ENCODE assay signal across 9 cellular contexts in genomic region chr2:68831688-68832087, GRCh38. TPM values are rescaled to one million over a fixed set of nuclear protein-coding genes. Genes with fewer than 3 reads are reported as not detected.
DNase-seq lines count a peak whose midpoint lies in the region; ATAC-seq and TF ChIP-seq lines count a peak whose summit lies in the region.
"Had no signal": no experiment of that assay in that cellular context is flagged by ENCODE, and none has a peak within 500 bp of the region (broad histone marks: within the 10 kb centered on the region; RNA-seq: fewer than 3 reads in every experiment).

No MANE protein-coding gene starts in this region.

- in situ Hi-C loops in ACHN (cut with HindIII; ENCODE audit: low pct_ligation_motif_present, low pct_unique_long_range_greater_than_20kb, low sequenced_read_pairs), result no loop called here

- no peaks in the 10 kb centered on the region for H3K9me3 Mint-ChIP-seq in naive B cell

- intact Hi-C loops in breast epithelium (cut with DNase I; ENCODE audit: low total_unique reads), result no loop called here

- H3K27ac Mint-ChIP-seq in naive B cell, result peak overlapping the region; percentile 50 to 94 (median 80)

- H3K36me3 ChIP-seq in breast epithelium, result no peaks in the 10 kb centered on the region

- H3K36me3 Mint-ChIP-seq in naive B cell, result no peaks in the 10 kb centered on the region

- no peaks in the 10 kb centered on the region for H3K9me3 ChIP-seq in breast epithelium

- peak overlapping the region; percentile 83 to 92 for H3K27ac ChIP-seq in breast epithelium

- H3K27me3 ChIP-seq in breast epithelium, result no peaks in the 10 kb centered on the region

- H3K27me3 Mint-ChIP-seq in naive B cell, result no peaks in the 10 kb centered on the region

- H3K4me1 ChIP-seq in breast epithelium, result peaks cover 0 to 15% of the 10 kb centered on the region in 2 donors

- no peak overlapping the region for H3K4me3 ChIP-seq in breast epithelium

- TF ChIP-seq CTCF in breast epithelium (IDR thresholded peaks at IDR 0.05), result no peak

- ATAC-seq in naive B cell (ENCODE audit: low read depth in 2 of 2), result no peak
- no peak for ATAC-seq in HG02852 (IDR thresholded peaks at IDR 0.05; ENCODE audit: unreplicated experiment)

- DNase-seq in ACHN (peak; percentile 10), LHCN-M2 (ENCODE audit: low read depth) (peak; percentile 51), breast epithelium (ENCODE audit: low spot score in 2 of 2) (no peak), naive B cell (no peak), kidney glomerular epithelial cell (lab: John Stamatoyannopoulos, UW) (no peak), RPMI8226 (no peak)
- no peak for DNase-seq in activated CD8-positive, alpha-beta memory T cell treated with anti-CD3 and anti-CD28 coated beads, Interleukin-2, amount 50 U/mL, for 48 hours

- H3K4me1 Mint-ChIP-seq in naive B cell, result peaks cover 59 to 80% (median 71%) of the 10 kb centered on the region in 3 donors

- no peak for TF ChIP-seq POLR2A in breast epithelium (IDR thresholded peaks at IDR 0.05)

- H3K4me3 Mint-ChIP-seq in naive B cell, result peak overlapping the region in 3 of 8 donors; percentile 49 to 82 (median 78)

RNA-seq across cellular contexts. Expression of gene BMP10, which starts 39.5 kb away (rescaled TPM):
- not detected in 2 replicates for total RNA-seq in LHCN-M2 (2014; rRNA removed)
- polyA plus RNA-seq in LHCN-M2 (2012), result not detected
- not detected for total RNA-seq in breast epithelium
- not detected for polyA plus RNA-seq in naive B cell (ENCODE audit: low read depth in 6 of 6)
- total RNA-seq: glomerular endothelial cell had no signal

Comparison
In these comparisons a context has a peak if more than half of its experiments do, and no peak if none do; other contexts are left out.
1. DNase-seq: peak in ACHN (single experiment) and LHCN-M2 (single experiment); none in breast epithelium (0 of 2), naive B cell (single experiment), kidney glomerular epithelial cell (single experiment), RPMI8226 (single experiment) and activated CD8-positive, alpha-beta memory T cell treated with anti-CD3 and anti-CD28 coated beads, Interleukin-2, amount 50 U/mL, for 48 hours (single experiment).